ENCODE assay signal across 14 cellular contexts in genomic region chr3:24042174-24042878, GRCh38.
DNase-seq lines count a peak whose midpoint lies in the region; ATAC-seq and TF ChIP-seq lines count a peak whose summit lies in the region.
"Had no signal": no experiment of that assay in that cellular context is flagged by ENCODE, and none has a peak within 500 bp of the region (broad histone marks: within the 10 kb centered on the region; RNA-seq: fewer than 3 reads in every experiment).

No MANE protein-coding gene starts in this region.

- no peaks in the 10 kb centered on the region for H3K27me3 ChIP-seq in subcutaneous abdominal adipose tissue (ENCODE audit: control insufficient read depth in 5 of 5, insufficient read depth in 4 of 5, low read length in 5 of 5)

- H3K4me3 ChIP-seq in LNCaP clone FGC (ENCODE audit: low read depth, low read length) (no peak overlapping the region), fibroblast of mammary gland (ENCODE audit: control insufficient read depth, low read depth, low read length) (no peak overlapping the region), subcutaneous abdominal adipose tissue (ENCODE audit: low read depth in 1 of 5, low read length in 5 of 5) (peak overlapping the region; percentile 26 to 58 (median 41))
- H3K4me3 ChIP-seq: PC-9 had no signal

- no peaks in the 10 kb centered on the region for H3K36me3 ChIP-seq in subcutaneous abdominal adipose tissue (ENCODE audit: control insufficient read depth in 5 of 5, insufficient read depth in 5 of 5, low read length in 5 of 5)

- CTCF ChIA-PET in HEK293T (lab: Yijun Ruan, JAX): no interaction called here

- H3K9me3 ChIP-seq in subcutaneous abdominal adipose tissue (ENCODE audit: control insufficient read depth in 5 of 5, low read length in 5 of 5): no peaks in the 10 kb centered on the region

- H3K9ac ChIP-seq in subcutaneous abdominal adipose tissue (ENCODE audit: low read length in 5 of 5): peak overlapping the region in 2 of 5 donors; percentile 59 to 62

- H3K27ac ChIP-seq in subcutaneous abdominal adipose tissue (ENCODE audit: low read depth, low read length): peak overlapping the region; percentile 82
- H3K27ac ChIP-seq: PC-9 had no signal

- ATAC-seq in HG02642 (IDR thresholded peaks at IDR 0.05; ENCODE audit: poor library complexity, unreplicated experiment) (no peak), GM21723 (IDR thresholded peaks at IDR 0.05; ENCODE audit: unreplicated experiment) (no peak)

- peaks cover 0 to 23% (median 17%) of the 10 kb centered on the region in 5 donors for H3K4me1 ChIP-seq in subcutaneous abdominal adipose tissue (ENCODE audit: control insufficient read depth in 5 of 5, insufficient read depth in 5 of 5, low read length in 5 of 5)

- POLR2A ChIA-PET in HEK293T (lab: Yijun Ruan, JAX): interaction anchor here (0.7 kb wide), 1 partner anchor 126 kb away, joined by 3 read pairs; the partner anchor contains the start of genes NKIRAS1 and RPL15

- DNase-seq in LNCaP clone FGC (ENCODE audit: low read depth): peak; percentile 23
- DNase-seq in fibroblast of mammary gland (ENCODE audit: low read depth): peak; percentile 19
- peak; percentile 1 for DNase-seq in midbrain (lab: John Stamatoyannopoulos, UW)
- no peak for DNase-seq in NCI-H2107 (lab: John Stamatoyannopoulos, UW)
- no peak for DNase-seq in HEK293T (ENCODE audit: extremely low spot score)
- DNase-seq: activated CD8-positive, alpha-beta memory T cell treated with anti-CD3 and anti-CD28 coated beads for 24 hours; activated naive CD4-positive, alpha-beta T cell treated with anti-CD3 and anti-CD28 coated beads, Interleukin-2, amount 10 ng/mL, durations not matched to agents 7 days and 5 days; CD4-positive, alpha-beta memory T cell; H9; NCI-H2171; PC-9 had no signal

- TF ChIP-seq CTCF in LNCaP clone FGC (IDR thresholded peaks at IDR 0.05; ENCODE audit: control insufficient read depth, extremely low read depth, insufficient read depth): no peak
- TF ChIP-seq CTCF in fibroblast of mammary gland (conservative IDR thresholded peaks at IDR 0.05; ENCODE audit: control insufficient read depth, insufficient read depth, low read depth, low read length): no peak

TF ChIP-seq in HEK293T, 16 proteins besides CTCF, POLR2A, EP300 and RAD21:
- no peak for TF ChIP-seq ZNF384 (IDR thresholded peaks at IDR 0.05)

Comparison
In these comparisons a context has a peak if more than half of its experiments do, and no peak if none do; other contexts are left out.
1. DNase-seq: peak in LNCaP clone FGC (single experiment), fibroblast of mammary gland (single experiment) and midbrain (single experiment); none in NCI-H2107 (single experiment) and HEK293T (single experiment).
2. H3K4me3 ChIP-seq: peak in subcutaneous abdominal adipose tissue (5 of 5); none in LNCaP clone FGC (single experiment) and fibroblast of mammary gland (single experiment).